33 cellular contexts compared by ENCODE assay signal in genomic region chr19:37136118-37136517, GRCh38.
"Had no signal": no experiment of that assay in that cellular context is flagged by ENCODE, and none has a peak within 500 bp of the region (broad histone marks: within the 10 kb centered on the region; RNA-seq: fewer than 3 reads in every experiment).

No MANE protein-coding gene starts in this region.

- FAIRE-seq: astrocyte had no signal

- H3K4me1 ChIP-seq: adrenal gland, body of pancreas, breast epithelium had no signal

- DNase-seq: activated CD4-positive, alpha-beta memory T cell treated with anti-CD3 and anti-CD28 coated beads, Interleukin-2, amount 10 ng/mL, durations not matched to agents 7 days and 5 days; activated CD4-positive, alpha-beta T cell treated with anti-CD3 and anti-CD28 coated beads for 1 hour; activated CD4-positive, alpha-beta T cell treated with anti-CD3 and anti-CD28 coated beads for 36 hours; activated CD4-positive, alpha-beta T cell treated with anti-CD3 and anti-CD28 coated beads for 48 hours; activated CD4-positive, alpha-beta T cell treated with anti-CD3 and anti-CD28 coated beads, Interleukin-2, amount 10 ng/mL, durations not matched to agents 7 days and 5 days; activated CD4-positive, alpha-beta T cell treated with anti-CD3 and anti-CD28 coated beads, Interleukin-2, amount 50 U/mL, for 48 hours; activated CD4-positive, CD25-positive, alpha-beta regulatory T cell; activated CD8-positive, alpha-beta memory T cell treated with anti-CD3 and anti-CD28 coated beads for 24 hours; activated CD8-positive, alpha-beta memory T cell treated with anti-CD3 and anti-CD28 coated beads, Interleukin-2, amount 10 ng/mL, durations not matched to agents 7 days and 5 days; activated CD8-positive, alpha-beta memory T cell treated with anti-CD3 and anti-CD28 coated beads, Interleukin-2, amount 50 U/mL, for 48 hours; activated CD8-positive, alpha-beta T cell treated with anti-CD3 and anti-CD28 coated beads, Interleukin-2, amount 10 ng/mL, durations not matched to agents 7 days and 5 days; activated effector memory CD4-positive, alpha-beta T cell treated with Interleukin-2 at 50 U/mL for 16 hours; activated gamma-delta T cell; activated naive CD4-positive, alpha-beta T cell treated with anti-CD3 and anti-CD28 coated beads, Interleukin-2, amount 10 ng/mL, durations not matched to agents 7 days and 5 days; activated naive CD4-positive, alpha-beta T cell treated with Interleukin-2 at 50 U/mL for 16 hours; activated naive CD8-positive, alpha-beta T cell treated with anti-CD3 and anti-CD28 coated beads, Interleukin-2, amount 10 ng/mL, durations not matched to agents 7 days and 5 days; activated naive CD8-positive, alpha-beta T cell treated with anti-CD3 and anti-CD28 coated beads, Interleukin-2, amount 50 U/mL, for 24 hours; activated T-cell treated with anti-CD3 and anti-CD28 coated beads, Interleukin-2, amount 50 U/mL, for 24 hours; activated T-cell treated with anti-CD3 and anti-CD28 coated beads, Interleukin-2, amount 50 U/mL, for 48 hours; adrenal gland; amniotic stem cell; aorta; body of pancreas; brain microvascular endothelial cell; central memory CD4-positive, alpha-beta T cell; T-helper 1 cell; T-helper 2 cell; T-helper 9 cell; WERI-Rb-1 had no signal

- ATAC-seq: activated CD4-positive, alpha-beta T cell treated with anti-CD3 and anti-CD28 coated beads for 36 hours; activated CD4-positive, CD25-positive, alpha-beta regulatory T cell treated with anti-CD3 and anti-CD28 coated beads, Interleukin-2, amount 50 U/mL, for 24 hours; activated CD8-positive, alpha-beta memory T cell treated with anti-CD3 and anti-CD28 coated beads, Interleukin-2, amount 10 ng/mL, durations not matched to agents 7 days and 5 days; activated CD8-positive, alpha-beta T cell treated with anti-CD3 and anti-CD28 coated beads, Interleukin-2, amount 10 ng/mL, durations not matched to agents 7 days and 5 days; activated naive CD8-positive, alpha-beta T cell treated with anti-CD3 and anti-CD28 coated beads, Interleukin-2, amount 50 U/mL, for 24 hours; body of pancreas; WTC11 had no signal

- H3K36me3 ChIP-seq: adrenal gland, brain microvascular endothelial cell, breast epithelium, WERI-Rb-1 had no signal

- H3K4me3 ChIP-seq: adrenal gland, body of pancreas, breast epithelium had no signal

- H3K27me3 ChIP-seq: adrenal gland, body of pancreas, brain microvascular endothelial cell, breast epithelium had no signal

- H3K27ac ChIP-seq: adrenal gland, body of pancreas, brain microvascular endothelial cell, breast epithelium, WERI-Rb-1 had no signal
